In genomic region chr2:65300772-65301711, GRCh38 we compare ENCODE assay signal across 8 cellular contexts.
DNase-seq lines count a peak whose midpoint lies in the region; ATAC-seq and TF ChIP-seq lines count a peak whose summit lies in the region.

No MANE protein-coding gene starts in this region.

- peak overlapping the region; percentile 55 for H3K4me3 Mint-ChIP-seq in activated T-cell treated with anti-CD3 and anti-CD28 coated beads, Interleukin-2, amount 50 U/mL, for 4 hours

- H3K27ac ChIP-seq in fibroblast of lung (ENCODE audit: insufficient read depth, low read length) (peak overlapping the region; percentile 84), temporal lobe (ENCODE audit: low read depth, low read length) (peak overlapping the region; percentile 80)

- no peak overlapping the region for H2AFZ ChIP-seq in fibroblast of lung (ENCODE audit: low read length)

- peak overlapping the region; percentile 73 for H3K4me2 ChIP-seq in fibroblast of lung (ENCODE audit: extremely low read depth, insufficient read depth, low read length)

- no peaks in the 10 kb centered on the region for H3K9me3 ChIP-seq in fibroblast of lung (ENCODE audit: control insufficient read depth, insufficient read depth, low read depth, low read length)

- peak; percentile 60 for DNase-seq in NOMO-1 treated with DMSO at 0.1 percent for 48 hours (lab: John Stamatoyannopoulos, UW; ENCODE audit: unreplicated experiment)
- peak; percentile 62 for DNase-seq in activated T-cell treated with anti-CD3 and anti-CD28 coated beads, Interleukin-2, amount 50 U/mL, for 4 hours
- peak; percentile 86 to 92 for DNase-seq in fibroblast of lung (ENCODE audit: low read depth in 2 of 2)
- peak; percentile 66 for DNase-seq in occipital lobe (lab: John Stamatoyannopoulos, UW)
- no peak for DNase-seq in NCI-H526 treated with DMSO at 0.1 percent for 48 hours (lab: John Stamatoyannopoulos, UW)

- peaks cover 31% of the 10 kb centered on the region for H3K4me1 ChIP-seq in fibroblast of lung (ENCODE audit: control insufficient read depth, extremely low read depth, insufficient read depth, low read length)

- peaks cover 5% of the 10 kb centered on the region for H3K27me3 Mint-ChIP-seq in activated T-cell treated with anti-CD3 and anti-CD28 coated beads, Interleukin-2, amount 50 U/mL, for 4 hours (ENCODE audit: low read depth)

- peak; percentile 78 for ATAC-seq in GM18861 (IDR thresholded peaks at IDR 0.05; ENCODE audit: unreplicated experiment)
- peak; percentile 83 for ATAC-seq in HG02973 (IDR thresholded peaks at IDR 0.05; ENCODE audit: unreplicated experiment)
- peak; percentile 94 for ATAC-seq in activated T-cell treated with anti-CD3 and anti-CD28 coated beads, Interleukin-2, amount 50 U/mL, for 4 hours

- peak overlapping the region; percentile 33 for H3K9ac ChIP-seq in fibroblast of lung (ENCODE audit: insufficient read depth, low read length)

- H3K36me3 ChIP-seq in fibroblast of lung (ENCODE audit: control insufficient read depth, insufficient read depth, low read length) = no peaks in the 10 kb centered on the region

- H4K20me1 ChIP-seq in fibroblast of lung (ENCODE audit: control insufficient read depth, extremely low read depth, insufficient read depth, low read length) = no peaks in the 10 kb centered on the region

- H3K4me1 Mint-ChIP-seq in activated T-cell treated with anti-CD3 and anti-CD28 coated beads, Interleukin-2, amount 50 U/mL, for 4 hours (ENCODE audit: low read depth) = peaks cover 45% of the 10 kb centered on the region

- no peaks in the 10 kb centered on the region for H3K79me2 ChIP-seq in fibroblast of lung (ENCODE audit: control insufficient read depth, insufficient read depth, low read length)

- H3K4me3 ChIP-seq in fibroblast of lung (replicated peaks in 1 of 4; ENCODE audit: control extremely low read depth in 1 of 4, insufficient read depth in 1 of 4, low read depth in 3 of 4, low read length in 4 of 4) = peak overlapping the region in 3 of 4 experiments; percentile 6 to 31 (median 13)

- H3K9me3 Mint-ChIP-seq in activated T-cell treated with anti-CD3 and anti-CD28 coated beads, Interleukin-2, amount 50 U/mL, for 4 hours = no peaks in the 10 kb centered on the region

- no peaks in the 10 kb centered on the region for H3K27me3 ChIP-seq in fibroblast of lung (ENCODE audit: control insufficient read depth, insufficient read depth, low read length)

- no peak for TF ChIP-seq CTCF in fibroblast of lung (conservative IDR thresholded peaks at IDR 0.05 in 1 of 2, IDR thresholded peaks at IDR 0.05 in 1 of 2; ENCODE audit: low read depth in 1 of 2, low read length in 2 of 2)

- H3K36me3 Mint-ChIP-seq in activated T-cell treated with anti-CD3 and anti-CD28 coated beads, Interleukin-2, amount 50 U/mL, for 4 hours (ENCODE audit: insufficient read depth) = no peaks in the 10 kb centered on the region
